ENCODE assay signal across 26 cellular contexts in the genomic region with DNA sequence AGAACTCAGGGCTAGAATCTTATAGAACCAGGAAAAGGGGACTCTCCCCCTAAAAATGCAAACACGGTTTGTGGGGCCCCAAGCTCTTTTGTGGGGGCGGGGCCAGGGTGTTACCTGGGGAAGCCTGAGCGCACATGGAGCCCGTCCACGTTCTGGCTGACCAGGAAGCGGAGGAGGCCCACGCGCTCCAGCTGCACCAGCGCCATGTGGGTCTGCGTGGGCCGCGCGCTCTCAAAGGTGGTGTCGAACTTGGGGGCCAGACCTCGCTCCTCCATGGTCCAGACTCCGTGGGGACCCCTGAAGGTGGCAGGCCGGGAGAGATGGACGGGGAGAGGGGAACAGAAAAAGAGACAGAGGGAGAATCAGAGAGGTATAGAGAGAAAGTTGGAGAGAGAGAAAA. TPM values are rescaled to one million over a fixed set of nuclear protein-coding genes. Genes with fewer than 3 reads are reported as not detected.
"Had no signal": no experiment of that assay in that cellular context is flagged by ENCODE, and none has a peak within 500 bp of the region (broad histone marks: within the 10 kb centered on the region; RNA-seq: fewer than 3 reads in every experiment).

No MANE protein-coding gene starts in this region.

- ATAC-seq: activated naive CD8-positive, alpha-beta T cell treated with anti-CD3 and anti-CD28 coated beads, Interleukin-2, amount 50 U/mL, for 24 hours; esophagus mucosa; gastrocnemius medialis; heart left ventricle had no signal

- DNase-seq: activated CD4-positive, alpha-beta T cell treated with anti-CD3 and anti-CD28 coated beads for 48 hours; activated CD4-positive, CD25-positive, alpha-beta regulatory T cell; activated CD8-positive, alpha-beta memory T cell treated with anti-CD3 and anti-CD28 coated beads for 24 hours; activated CD8-positive, alpha-beta memory T cell treated with anti-CD3 and anti-CD28 coated beads, Interleukin-2, amount 50 U/mL, for 48 hours; activated naive CD8-positive, alpha-beta T cell treated with anti-CD3 and anti-CD28 coated beads, Interleukin-2, amount 50 U/mL, for 24 hours; activated T-cell treated with anti-CD3 and anti-CD28 coated beads, Interleukin-2, amount 50 U/mL, for 48 hours; anterior cingulate cortex; brain microvascular endothelial cell; central memory CD4-positive, alpha-beta T cell; effector CD4-positive, alpha-beta T cell; gastrocnemius medialis; heart left ventricle; mesenchymal stem cell; stimulated activated CD4-positive, alpha-beta T cell treated with anti-CD3 and anti-CD28 coated beads, Interleukin-12 subunit alpha, Interleukin-12 subunit beta, amount 100 ng/mL, for 4 hours; stimulated activated CD4-positive, alpha-beta T cell treated with anti-CD3 and anti-CD28 coated beads, Interleukin-1b, Interleukin-23, amount 100 ng/mL, for 48 hours; stimulated activated naive CD4-positive, alpha-beta T cell treated with Interleukin-2 at 50 U/mL for 16 hours; T1000; transverse colon had no signal

- H3K9me3 ChIP-seq: gastrocnemius medialis, heart left ventricle, prostate gland, right atrium auricular region, suprapubic skin, transverse colon, vagina had no signal

- H3K27ac Mint-ChIP-seq: activated naive CD8-positive, alpha-beta T cell treated with anti-CD3 and anti-CD28 coated beads, Interleukin-2, amount 50 U/mL, for 24 hours; neural progenitor cell had no signal

- H3K27ac ChIP-seq: brain microvascular endothelial cell, gastrocnemius medialis, heart left ventricle, neural progenitor cell, prostate gland, right atrium auricular region, suprapubic skin, transverse colon, vagina had no signal

- H3K27me3 Mint-ChIP-seq: activated naive CD8-positive, alpha-beta T cell treated with anti-CD3 and anti-CD28 coated beads, Interleukin-2, amount 50 U/mL, for 24 hours had no signal

- H3K9me3 Mint-ChIP-seq: activated naive CD8-positive, alpha-beta T cell treated with anti-CD3 and anti-CD28 coated beads, Interleukin-2, amount 50 U/mL, for 24 hours; neural progenitor cell had no signal

- H3K27me3 ChIP-seq: brain microvascular endothelial cell, gastrocnemius medialis, heart left ventricle, right atrium auricular region, suprapubic skin, transverse colon, vagina had no signal

- H3K4me3 Mint-ChIP-seq: activated naive CD8-positive, alpha-beta T cell treated with anti-CD3 and anti-CD28 coated beads, Interleukin-2, amount 50 U/mL, for 24 hours had no signal

RNA-seq across cellular contexts. Expression of a gene that starts 25.6 kb away (rescaled TPM):
- total RNA-seq: esophagus mucosa, heart left ventricle, lower leg skin, osteocyte, prostate gland, right atrium auricular region, vagina had no signal

RNA-seq across cellular contexts. Expression of a gene that starts 50.3 kb away (rescaled TPM):
- total RNA-seq: vagina had no signal
